Comparison of ENCODE assay signal across 27 cellular contexts in the genomic region with DNA sequence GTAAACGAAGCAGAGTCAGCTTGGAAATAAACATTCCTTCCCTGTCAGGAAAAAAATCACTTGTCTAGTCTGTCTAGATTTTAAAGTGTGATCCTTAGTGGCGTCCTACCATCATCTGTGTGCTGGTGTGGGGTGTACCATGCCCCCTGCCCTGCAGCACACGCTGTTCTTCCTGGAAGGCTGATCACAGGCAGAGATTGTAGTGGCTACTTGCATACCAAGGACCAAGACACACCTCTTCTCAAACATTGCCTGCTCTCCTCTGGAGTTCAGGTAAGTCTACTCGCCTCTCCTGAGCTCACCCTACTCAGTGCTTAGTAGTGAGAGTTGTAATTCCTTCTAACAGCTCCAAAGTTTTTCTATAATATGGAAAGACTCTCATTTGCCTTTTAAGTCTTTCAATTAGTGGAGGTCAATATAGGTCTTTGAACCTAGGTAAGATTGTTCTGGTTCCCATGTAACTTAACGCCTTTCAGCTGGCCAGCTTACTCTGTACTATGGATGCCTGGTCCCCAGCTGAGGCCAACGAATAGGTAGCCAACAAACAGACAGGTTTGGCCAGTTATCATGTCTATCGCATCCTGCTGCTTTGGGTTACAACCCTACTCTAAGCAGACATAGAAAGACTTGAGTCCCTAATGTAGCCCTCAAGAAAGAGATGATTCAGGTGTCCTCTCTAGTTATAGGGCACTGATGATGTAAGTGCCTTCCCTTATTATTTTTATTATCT. TPM values are rescaled to one million over a fixed set of nuclear protein-coding genes. Genes with fewer than 3 reads are reported as not detected.
A peak's percentile ranks its signal among the peaks of the same experiment; 100 is the strongest.
DNase-seq lines count a peak whose midpoint lies in the region; ATAC-seq and TF ChIP-seq lines count a peak whose summit lies in the region.
"Had no signal": no experiment of that assay in that cellular context is flagged by ENCODE, and none has a peak within 500 bp of the region (broad histone marks: within the 10 kb centered on the region; RNA-seq: fewer than 3 reads in every experiment).

No MANE protein-coding gene starts in this region.

- H3K79me2 ChIP-seq in hepatocyte = no peaks in the 10 kb centered on the region

- H3K9me2 ChIP-seq in hepatocyte (replicated peaks; ENCODE audit: insufficient read depth) = no peaks in the 10 kb centered on the region

- no peak for TF ChIP-seq POLR2A in GM18505 (IDR thresholded peaks at IDR 0.05; ENCODE audit: borderline replicate concordance, extremely low read depth, insufficient read depth, insufficient read length)

- H4K20me1 ChIP-seq in hepatocyte (ENCODE audit: insufficient read depth, poor library complexity, severe bottlenecking) = no peaks in the 10 kb centered on the region
- H4K20me1 ChIP-seq: BLaER1 treated with 17β-estradiol and CSF1 and Interleukin-3, amounts not matched to agents 10 nM and 100 nM had no signal

- no peak overlapping the region for H3K4me3 Mint-ChIP-seq in naive thymus-derived CD4-positive, alpha-beta T cell
- H3K4me3 Mint-ChIP-seq: CD4-positive, alpha-beta T cell; GM23338; H9 had no signal

- H3K9me3 ChIP-seq in hepatocyte (ENCODE audit: low read depth) = no peaks in the 10 kb centered on the region
- no peaks in the 10 kb centered on the region for H3K9me3 ChIP-seq in upper lobe of right lung
- H3K9me3 ChIP-seq in naive thymus-derived CD4-positive, alpha-beta T cell (ENCODE audit: control insufficient read depth in 2 of 3, low read length in 3 of 3) = no peaks in the 10 kb centered on the region
- H3K9me3 ChIP-seq: A549; BLaER1 treated with 17β-estradiol and CSF1 and Interleukin-3, amounts not matched to agents 10 nM and 100 nM had no signal

- no peaks in the 10 kb centered on the region for H3K36me3 Mint-ChIP-seq in naive thymus-derived CD4-positive, alpha-beta T cell

- H3K4me1 ChIP-seq in hepatocyte (ENCODE audit: insufficient read depth) = peaks cover 22% of the 10 kb centered on the region
- peaks cover 7% of the 10 kb centered on the region for H3K4me1 ChIP-seq in upper lobe of right lung
- no peaks in the 10 kb centered on the region for H3K4me1 ChIP-seq in naive thymus-derived CD4-positive, alpha-beta T cell (ENCODE audit: control insufficient read depth in 2 of 2, insufficient read depth in 2 of 2, low read length in 2 of 2)

- H3K27ac Mint-ChIP-seq in naive thymus-derived CD4-positive, alpha-beta T cell = no peak overlapping the region
- H3K27ac Mint-ChIP-seq: CD4-positive, alpha-beta T cell; GM23338; H9 had no signal

- peak; percentile 94 for ATAC-seq in upper lobe of right lung
- ATAC-seq in GM18505 (IDR thresholded peaks at IDR 0.05; ENCODE audit: unreplicated experiment) = no peak
- no peak for ATAC-seq in naive thymus-derived CD4-positive, alpha-beta T cell
- ATAC-seq: A549, GM12878, GM23338, Panc1 had no signal

- peaks cover 9 to 29% (median 12%) of the 10 kb centered on the region in 5 donors for H3K27me3 Mint-ChIP-seq in naive thymus-derived CD4-positive, alpha-beta T cell

- TF ChIP-seq CTCF in hepatocyte (IDR thresholded peaks at IDR 0.05; ENCODE audit: poor library complexity) (no peak), upper lobe of right lung (IDR thresholded peaks at IDR 0.05) (no peak)

- H3K4me2 ChIP-seq in hepatocyte = no peak overlapping the region
- H3K4me2 ChIP-seq: A549; BLaER1 treated with 17β-estradiol and CSF1 and Interleukin-3, amounts not matched to agents 10 nM and 100 nM; GM23338 had no signal

- POLR2A ChIA-PET in naive thymus-derived CD4-positive, alpha-beta T cell (lab: Charles Lee) = no interaction called here

- DNase-seq in NOMO-1 treated with DMSO at 0.1 percent for 48 hours (lab: John Stamatoyannopoulos, UW; ENCODE audit: unreplicated experiment) = peak; percentile 68
- peak; percentile 26 for DNase-seq in hepatocyte (ENCODE audit: low spot score)
- DNase-seq in renal cortical epithelial cell (ENCODE audit: low read depth) = peak; percentile 22
- DNase-seq in upper lobe of right lung = no peak
- no peak for DNase-seq in D341Med (ENCODE audit: low spot score)
- DNase-seq in naive thymus-derived CD4-positive, alpha-beta T cell = no peak
- DNase-seq: AML-193; CD4-positive, alpha-beta T cell; H9; IMR-90; KG1; MM.1S; NCI-H2029; NCI-H446; NCI-H524 treated with DMSO at 0.1 percent for 48 hours; NCI-H82; NK-92 treated with Interleukin-12 subunit alpha and Interleukin-12 subunit beta, amount 100 ng/mL, for 24 hours; SHP77 had no signal

- no peaks in the 10 kb centered on the region for H3K9me3 Mint-ChIP-seq in naive thymus-derived CD4-positive, alpha-beta T cell
- H3K9me3 Mint-ChIP-seq: CD4-positive, alpha-beta T cell; GM23338; H9 had no signal

- 64% methylated on average over 7 of the region's 7 CpGs for WGBS in hepatocyte (ENCODE audit: low lambda C conversion rate, missing lambda C conversion rate)

- H3K4me1 Mint-ChIP-seq in naive thymus-derived CD4-positive, alpha-beta T cell = no peaks in the 10 kb centered on the region

- H3K36me3 ChIP-seq in hepatocyte (replicated peaks; ENCODE audit: insufficient read depth, low read depth) = no peaks in the 10 kb centered on the region
- H3K36me3 ChIP-seq in upper lobe of right lung = no peaks in the 10 kb centered on the region
- H3K36me3 ChIP-seq in naive thymus-derived CD4-positive, alpha-beta T cell (ENCODE audit: control insufficient read depth in 2 of 3, insufficient read depth in 3 of 3, low read length in 3 of 3) = no peaks in the 10 kb centered on the region
- H3K36me3 ChIP-seq: BLaER1 treated with 17β-estradiol and CSF1 and Interleukin-3, amounts not matched to agents 10 nM and 100 nM had no signal

- intact Hi-C loops in upper lobe of right lung (cut with DNase I) = no loop called here
- intact Hi-C loops in naive thymus-derived CD4-positive, alpha-beta T cell (cut with micrococcal nuclease) = no loop called here

- H3K27ac ChIP-seq in hepatocyte (peak overlapping the region; percentile 38), upper lobe of right lung (no peak overlapping the region)
- no peak overlapping the region for H3K27ac ChIP-seq in naive thymus-derived CD4-positive, alpha-beta T cell (ENCODE audit: low read depth, low read length)
- H3K27ac ChIP-seq: A549; BLaER1 treated with 17β-estradiol and CSF1 and Interleukin-3, amounts not matched to agents 10 nM and 100 nM; RWPE1 had no signal

- H3K4me3 ChIP-seq in hepatocyte (no peak overlapping the region), upper lobe of right lung (no peak overlapping the region)
- no peak overlapping the region for H3K4me3 ChIP-seq in naive thymus-derived CD4-positive, alpha-beta T cell (ENCODE audit: low read length)
- H3K4me3 ChIP-seq: A549; BLaER1 treated with 17β-estradiol and CSF1 and Interleukin-3, amounts not matched to agents 10 nM and 100 nM; GM12878; GM23338 had no signal

- H3K27me3 ChIP-seq in hepatocyte (no peaks in the 10 kb centered on the region), upper lobe of right lung (no peaks in the 10 kb centered on the region)
- no peaks in the 10 kb centered on the region for H3K27me3 ChIP-seq in naive thymus-derived CD4-positive, alpha-beta T cell (ENCODE audit: control insufficient read depth in 2 of 2, insufficient read depth in 2 of 2, low read length in 2 of 2)
- H3K27me3 ChIP-seq: BLaER1 treated with 17β-estradiol and CSF1 and Interleukin-3, amounts not matched to agents 10 nM and 100 nM had no signal

- no peak overlapping the region for H2AFZ ChIP-seq in hepatocyte
- H2AFZ ChIP-seq: GM23338 had no signal

- CTCF ChIA-PET in naive thymus-derived CD4-positive, alpha-beta T cell (lab: Charles Lee) = no interaction called here

RNA-seq across cellular contexts. Expression of gene XCL1, which starts 55.4 kb away (rescaled TPM):
- total RNA-seq in hepatocyte = 0.23 TPM in 1 of 2 replicates, not detected in the other
- polyA plus RNA-seq in hepatocyte = 0.24 and 0.89 TPM in 2 replicates
- total RNA-seq in renal cortical epithelial cell = not detected in 2 replicates
- total RNA-seq in upper lobe of right lung = 0.90 TPM
- total RNA-seq in naive thymus-derived CD4-positive, alpha-beta T cell = 1 to 10 TPM in 2 of 5 experiments, under 1 TPM in 2, not detected in 1; 0.32 to 2.6 (median 1.4) TPM
- under 1 TPM in 1 of 2 donors, not detected in 1; 0.15 TPM for polyA plus RNA-seq in naive thymus-derived CD4-positive, alpha-beta T cell
- total RNA-seq: GM23338, IMR-90, OCI-LY7, SK-MEL-5 had no signal
- polyA plus RNA-seq: A549, IMR-90 had no signal

Comparison
In these comparisons a context has a peak if more than half of its experiments do, and no peak if none do; other contexts are left out.
1. DNase-seq: peak in NOMO-1 treated with DMSO at 0.1 percent for 48 hours (single experiment), hepatocyte (single experiment) and renal cortical epithelial cell (single experiment); none in upper lobe of right lung (single experiment), D341Med (single experiment) and naive thymus-derived CD4-positive, alpha-beta T cell (0 of 9).